22 cellular contexts compared by ENCODE assay signal in the genomic region with DNA sequence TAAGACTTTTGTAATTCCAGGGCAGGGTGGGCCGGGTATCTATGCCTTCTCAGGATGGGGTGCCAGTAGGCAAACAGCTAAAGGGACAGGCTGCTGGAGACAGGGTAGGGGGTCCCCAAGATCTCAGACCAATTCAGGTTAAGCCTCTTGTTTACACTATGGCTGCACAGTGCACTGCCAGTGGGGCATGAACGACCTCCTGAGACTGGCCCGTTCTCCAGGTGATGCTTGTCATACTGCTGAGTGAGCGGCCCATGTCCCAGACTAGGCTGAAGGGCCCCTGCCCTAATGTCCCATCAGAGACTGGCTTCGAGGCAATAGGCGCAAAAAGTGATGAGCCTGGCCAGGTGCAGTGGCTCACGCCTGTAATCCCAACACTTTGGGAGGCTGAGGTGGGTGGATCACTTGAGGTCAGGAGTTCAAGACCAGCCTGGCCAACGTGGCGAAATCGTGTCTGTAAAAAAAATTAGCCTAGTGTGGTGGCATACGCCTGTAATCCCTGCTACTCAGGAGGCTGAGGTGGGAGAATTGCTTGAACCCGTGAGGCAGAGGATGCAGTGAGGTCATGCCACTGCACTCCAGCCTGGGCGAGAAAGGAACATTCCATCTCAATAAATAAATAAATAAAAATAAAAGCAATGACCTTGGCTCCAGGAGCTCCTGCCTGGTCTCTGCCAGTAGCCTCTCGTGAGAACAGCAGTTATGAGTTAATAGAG. TPM values are rescaled to one million over a fixed set of nuclear protein-coding genes. Genes with fewer than 3 reads are reported as not detected.
DNase-seq lines count a peak whose midpoint lies in the region; ATAC-seq and TF ChIP-seq lines count a peak whose summit lies in the region.
"Had no signal": no experiment of that assay in that cellular context is flagged by ENCODE, and none has a peak within 500 bp of the region (broad histone marks: within the 10 kb centered on the region; RNA-seq: fewer than 3 reads in every experiment).

No MANE protein-coding gene starts in this region.

- no peaks in the 10 kb centered on the region for H3K9me2 ChIP-seq in OCI-LY7 (ENCODE audit: insufficient read depth, low read length)

- intact Hi-C loops in Right ventricle myocardium superior (cut with DNase I) (no loop called here), Right ventricle myocardium inferior (cut with DNase I) (no loop called here), heart right ventricle (cut with DNase I) (no loop called here), sciatic nerve (cut with DNase I) (no loop called here), OCI-LY7 (cut with micrococcal nuclease; ENCODE audit: unreplicated experiment) (no loop called here)

- peaks cover 0 to 31% (median 0%) of the 10 kb centered on the region in 9 donors for H3K36me3 ChIP-seq in heart right ventricle
- no peaks in the 10 kb centered on the region for H3K36me3 ChIP-seq in OCI-LY7 (ENCODE audit: insufficient read depth, low read length)
- H3K36me3 ChIP-seq: MG63, neural progenitor cell, uterus had no signal

- DNase-seq in Right ventricle myocardium superior: peak; percentile 32
- DNase-seq in Right ventricle myocardium inferior (ENCODE audit: missing footprints): no peak
- no peak for DNase-seq in heart right ventricle
- peak; percentile 23 for DNase-seq in sciatic nerve (ENCODE audit: low spot score)
- no peak for DNase-seq in NCI-H2029 treated with DMSO at 0.1 percent for 48 hours (lab: John Stamatoyannopoulos, UW)
- no peak for DNase-seq in OCI-LY7 (ENCODE audit: low spot score)
- DNase-seq: activated CD4-positive, alpha-beta T cell treated with anti-CD3 and anti-CD28 coated beads, Interleukin-2, amount 10 ng/mL, durations not matched to agents 24 days and 14 days; cerebellar nuclear complex; MG63; NCI-H2171 treated with DMSO at 0.1 percent for 48 hours; SHP77; small intestine; stimulated activated CD4-positive, alpha-beta T cell treated with anti-CD3 and anti-CD28 coated beads, Interleukin-2, amount 100 ng/mL, for 48 hours; T-helper 1 cell had no signal

- 76 to 77% methylated on average over 14 of the region's 14 CpGs for WGBS in heart right ventricle, 2 donors

- no TSS peak for BruUV-seq in OCI-LY7 (replicated peaks; lab: Mats Ljungman, UMichigan)

- no peaks in the 10 kb centered on the region for H3K27me3 ChIP-seq in heart right ventricle
- H3K27me3 ChIP-seq: ascending aorta, left lung, MG63, neural progenitor cell, uterus had no signal

- CTCF ChIA-PET in OCI-LY7 (lab: Charles Lee; ENCODE audit: unreplicated experiment): no interaction called here

- no peak for TF ChIP-seq CTCF in heart right ventricle (IDR thresholded peaks at IDR 0.05)
- TF ChIP-seq CTCF in OCI-LY7 (conservative IDR thresholded peaks at IDR 0.05; ENCODE audit: low read length): no peak

- H3K79me2 ChIP-seq in OCI-LY7 (ENCODE audit: insufficient read depth, low read depth, low read length): no peaks in the 10 kb centered on the region

- H3K27ac ChIP-seq in heart right ventricle (peak overlapping the region in 7 of 10 donors; percentile 10 to 53 (median 28)), OCI-LY7 (ENCODE audit: low read depth, low read length, poor library complexity, severe bottlenecking) (no peak overlapping the region)
- H3K27ac ChIP-seq: left lung, neural progenitor cell, prostate gland had no signal

- ATAC-seq in Right ventricle myocardium superior (ENCODE audit: poor library complexity) (no peak), Right ventricle myocardium inferior (no peak), heart right ventricle (no peak), sciatic nerve (no peak), HG03139 (IDR thresholded peaks at IDR 0.05; ENCODE audit: unreplicated experiment) (no peak), HG02763 (IDR thresholded peaks at IDR 0.05; ENCODE audit: unreplicated experiment) (no peak)
- ATAC-seq: left lung, mucosa of descending colon had no signal

- H2AFZ ChIP-seq in OCI-LY7 (ENCODE audit: low read length): no peak overlapping the region
- H2AFZ ChIP-seq: neural progenitor cell had no signal

- no peaks in the 10 kb centered on the region for H3K9me3 ChIP-seq in heart right ventricle
- no peaks in the 10 kb centered on the region for H3K9me3 ChIP-seq in OCI-LY7 (ENCODE audit: low read length)
- H3K9me3 ChIP-seq: ascending aorta, left lung, MG63, mucosa of descending colon, prostate gland, uterus had no signal

- peaks cover 11 to 71% (median 44%) of the 10 kb centered on the region in 9 donors for H3K4me1 ChIP-seq in heart right ventricle
- peaks cover 14% of the 10 kb centered on the region for H3K4me1 ChIP-seq in OCI-LY7 (ENCODE audit: insufficient read depth, low read length, poor library complexity, severe bottlenecking)
- H3K4me1 ChIP-seq: neural progenitor cell had no signal

- no peak overlapping the region for H3K4me3 ChIP-seq in heart right ventricle
- H3K4me3 ChIP-seq in OCI-LY7 (ENCODE audit: low read depth, low read length, poor library complexity, severe bottlenecking): no peak overlapping the region
- H3K4me3 ChIP-seq: ascending aorta, left lung, MG63, mucosa of descending colon, neural progenitor cell, prostate gland, uterus had no signal

- H4K20me1 ChIP-seq in OCI-LY7 (ENCODE audit: insufficient read depth, low read length): no peaks in the 10 kb centered on the region

- POLR2A ChIA-PET in OCI-LY7 (lab: Charles Lee): interaction anchor here (1.4 kb wide), 1 partner anchor 8 kb away, joined by 4 read pairs; no protein-coding TSS in a partner anchor

- no peak overlapping the region for H3K4me2 ChIP-seq in OCI-LY7 (ENCODE audit: low read length)
- H3K4me2 ChIP-seq: neural progenitor cell had no signal

RNA-seq across cellular contexts. Expression of gene SLC25A29, which starts 12.6 kb away (rescaled TPM):
- total RNA-seq in Right ventricle myocardium superior: 17.6 TPM
- 18.6 TPM for total RNA-seq in Right ventricle myocardium inferior
- 10 to 100 TPM; 11.0 to 25.3 (median 21.7) TPM for total RNA-seq in heart right ventricle
- 10 to 100 TPM; 36.7 to 70.7 TPM for polyA plus RNA-seq in heart right ventricle
- 86.8 TPM for total RNA-seq in sciatic nerve
- total RNA-seq in OCI-LY7 (2014; rRNA removed; shearing (Covaris generic)): 34.8 and 37.4 TPM in 2 replicates
- total RNA-seq in OCI-LY7 (2022): 14.6 and 18.1 TPM in 2 replicates

RNA-seq across cellular contexts. Expression of gene SLC25A47, which starts 29.5 kb away (rescaled TPM):
- total RNA-seq in Right ventricle myocardium superior (not detected), Right ventricle myocardium inferior (not detected), heart right ventricle (not detected), sciatic nerve (not detected), OCI-LY7 (2022) (not detected in 2 replicates)
- polyA plus RNA-seq in heart right ventricle: not detected
- total RNA-seq in OCI-LY7 (2014; rRNA removed; shearing (Covaris generic)): 0.44 TPM in 1 of 2 replicates, not detected in the other
- total RNA-seq: activated CD4-positive, alpha-beta T cell treated with anti-CD3 and anti-CD28 coated beads, Interleukin-2, amount 10 ng/mL, durations not matched to agents 24 days and 14 days; ascending aorta; left lung; uterus had no signal

RNA-seq across cellular contexts. Expression of gene YY1, which starts 54.7 kb away (rescaled TPM):
- total RNA-seq in Right ventricle myocardium superior (48.1 TPM), Right ventricle myocardium inferior (46.0 TPM), heart right ventricle (10 to 100 TPM; 37.4 to 58.3 (median 48.6) TPM), sciatic nerve (59.9 TPM), OCI-LY7 (2022) (137 and 140 TPM in 2 replicates)
- polyA plus RNA-seq in heart right ventricle: 10 to 100 TPM; 17.6 to 18.4 TPM
- total RNA-seq in OCI-LY7 (2014; rRNA removed; shearing (Covaris generic)): 59.9 and 69.2 TPM in 2 replicates

Comparison
In these comparisons a context has a peak if more than half of its experiments do, and no peak if none do; other contexts are left out.
1. DNase-seq: peak in Right ventricle myocardium superior (single experiment) and sciatic nerve (single experiment); none in Right ventricle myocardium inferior (single experiment), heart right ventricle (0 of 2), NCI-H2029 treated with DMSO at 0.1 percent for 48 hours (single experiment) and OCI-LY7 (single experiment).